Comparison of ENCODE assay signal across 14 cellular contexts in genomic region chr5:38369692-38370091, GRCh38.
DNase-seq lines count a peak whose midpoint lies in the region; ATAC-seq, FAIRE-seq and TF ChIP-seq lines count a peak whose summit lies in the region.
"Had no signal": no experiment of that assay in that cellular context is flagged by ENCODE, and none has a peak within 500 bp of the region (broad histone marks: within the 10 kb centered on the region; RNA-seq: fewer than 3 reads in every experiment).

No MANE protein-coding gene starts in this region.

- H3K79me1 ChIP-seq in mesendoderm (ENCODE audit: low read length) = no peaks in the 10 kb centered on the region

- peak overlapping the region; percentile 47 for H2BK15ac ChIP-seq in mesendoderm (replicated peaks; ENCODE audit: low read depth)

- no peak overlapping the region for H4K8ac ChIP-seq in mesendoderm (ENCODE audit: low read depth, low read length)

- no peak overlapping the region for H3K9ac ChIP-seq in mesendoderm (ENCODE audit: low read length)
- H3K9ac ChIP-seq: BLaER1 treated with 17β-estradiol and CSF1 and Interleukin-3, amounts not matched to agents 10 nM and 100 nM; SK-N-SH had no signal

- no peak overlapping the region for H2BK5ac ChIP-seq in mesendoderm (ENCODE audit: low read length)

- no peak overlapping the region for H4K5ac ChIP-seq in mesendoderm (ENCODE audit: low read length)

- H3K56ac ChIP-seq in mesendoderm (ENCODE audit: low read length) = no peak overlapping the region

- H2BK120ac ChIP-seq in mesendoderm (ENCODE audit: low read depth, low read length) = no peak overlapping the region

- H3K4me3 ChIP-seq in AG09309 (ENCODE audit: control insufficient read depth, low read depth, low read length) (no peak overlapping the region), choroid plexus epithelial cell (ENCODE audit: low read depth, low read length) (no peak overlapping the region), mesendoderm (ENCODE audit: low read length) (no peak overlapping the region)
- H3K4me3 ChIP-seq: BLaER1 treated with 17β-estradiol and CSF1 and Interleukin-3, amounts not matched to agents 10 nM and 100 nM; HAP-1 had no signal

- FAIRE-seq in GM12892 (lab: Jason Lieb, UNC) = no peak
- FAIRE-seq: GM12891, HTR-8/SVneo had no signal

- no CpG with 5 or more reads among the region's 5 CpGs for WGBS in mesendoderm (ENCODE audit: extremely low coverage, insufficient coverage, low lambda C conversion rate)

- TF ChIP-seq CTCF in AG09309 (IDR thresholded peaks at IDR 0.05; ENCODE audit: control insufficient read depth, insufficient read depth, low read depth, low read length, missing control alignments) (no peak), choroid plexus epithelial cell (conservative IDR thresholded peaks at IDR 0.05; ENCODE audit: low read depth, low read length) (no peak)

- peak overlapping the region; percentile 33 for H3K18ac ChIP-seq in mesendoderm (ENCODE audit: low read length)

- H3K4me1 ChIP-seq in mesendoderm (ENCODE audit: control insufficient read depth, low read depth, low read length) = peaks cover 8% of the 10 kb centered on the region
- H3K4me1 ChIP-seq: HAP-1 had no signal

- no peak overlapping the region for H3K27ac ChIP-seq in mesendoderm (ENCODE audit: low read depth, low read length)
- H3K27ac ChIP-seq: BLaER1 treated with 17β-estradiol and CSF1 and Interleukin-3, amounts not matched to agents 10 nM and 100 nM had no signal

- DNase-seq in AG09309 (ENCODE audit: low read depth) = peak; percentile 42
- DNase-seq in EH (ENCODE audit: low read depth) = peak; percentile 75
- DNase-seq in choroid plexus epithelial cell (ENCODE audit: low read depth) = peak; percentile 19
- DNase-seq in mesendoderm = no peak
- DNase-seq in GM12892 (ENCODE audit: insufficient read length) = no peak
- DNase-seq in SKM-1 treated with dmso at 0.1 percent for 144 hours (lab: John Stamatoyannopoulos, UW; ENCODE audit: unreplicated experiment) = no peak
- DNase-seq: DMS153, NCI-H69, SK-N-SH had no signal

- no peak for TF ChIP-seq POLR2A in GM12892 (IDR thresholded peaks at IDR 0.05; ENCODE audit: low read depth, low read length)

- ATAC-seq in HG03159 (IDR thresholded peaks at IDR 0.05; ENCODE audit: unreplicated experiment) = no peak

- H3K79me2 ChIP-seq in mesendoderm (ENCODE audit: control insufficient read depth, insufficient read depth, low read length) = no peaks in the 10 kb centered on the region

- H3K4ac ChIP-seq in mesendoderm (ENCODE audit: low read depth, low read length) = peak overlapping the region; percentile 89

- H2AK5ac ChIP-seq in mesendoderm (ENCODE audit: low read length) = no peak overlapping the region

- H3K36me3 ChIP-seq in mesendoderm (ENCODE audit: control insufficient read depth, insufficient read depth, low read length) = no peaks in the 10 kb centered on the region
- H3K36me3 ChIP-seq: BLaER1 treated with 17β-estradiol and CSF1 and Interleukin-3, amounts not matched to agents 10 nM and 100 nM; HAP-1 had no signal

- H3K4me2 ChIP-seq in mesendoderm (ENCODE audit: low read length) = no peak overlapping the region
- H3K4me2 ChIP-seq: BLaER1 treated with 17β-estradiol and CSF1 and Interleukin-3, amounts not matched to agents 10 nM and 100 nM; SK-N-SH had no signal

- H3K27me3 ChIP-seq in mesendoderm (ENCODE audit: insufficient read depth, low read length, poor library complexity) = no peaks in the 10 kb centered on the region

- no peak overlapping the region for H3K23ac ChIP-seq in mesendoderm (ENCODE audit: low read length)

Comparison
In these comparisons a context has a peak if more than half of its experiments do, and no peak if none do; other contexts are left out.
1. DNase-seq: peak in AG09309 (single experiment), EH (single experiment) and choroid plexus epithelial cell (single experiment); none in mesendoderm (single experiment), GM12892 (single experiment) and SKM-1 treated with dmso at 0.1 percent for 144 hours (single experiment).